1 cellular context compared by ENCODE assay signal in the genomic region with DNA sequence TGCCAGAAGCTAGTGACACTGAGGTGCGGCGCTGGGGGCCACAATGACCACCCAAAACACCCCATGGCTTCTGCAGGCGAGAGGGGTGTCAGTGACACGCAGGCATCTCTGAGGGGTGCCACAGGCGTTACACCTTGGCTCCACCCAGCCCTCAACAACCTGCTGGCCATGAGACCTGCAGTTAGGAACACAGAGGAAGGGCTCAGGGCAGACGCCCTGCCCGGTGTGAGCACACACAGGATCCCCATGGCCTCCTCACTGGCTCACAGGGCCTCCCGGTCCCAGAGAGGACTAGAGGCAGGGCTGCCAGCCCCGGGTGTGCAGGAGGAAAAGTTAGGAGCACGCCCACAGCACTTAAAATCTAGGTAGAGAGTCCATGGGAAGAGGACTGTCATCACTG.
TF ChIP-seq lines count a peak whose summit lies in the region.

No MANE protein-coding gene starts in this region.

TF ChIP-seq in GM12878, 131 proteins besides CTCF, POLR2A, EP300 and RAD21 (continued from another document):
- TF ChIP-seq NRF1 (conservative IDR thresholded peaks at IDR 0.05; ENCODE audit: low read depth, low read length) (no peak), SMARCA5 (IDR thresholded peaks at IDR 0.05) (no peak), CBX3 (IDR thresholded peaks at IDR 0.05; ENCODE audit: borderline replicate concordance, low read depth) (no peak), BACH1 (IDR thresholded peaks at IDR 0.05; ENCODE audit: borderline replicate concordance) (no peak)
